23 cellular contexts compared by ENCODE assay signal in genomic region chr17:73397278-73397826, GRCh38.
"Had no signal": no experiment of that assay in that cellular context is flagged by ENCODE, and none has a peak within 500 bp of the region (broad histone marks: within the 10 kb centered on the region; RNA-seq: fewer than 3 reads in every experiment).

No MANE protein-coding gene starts in this region.

- H3K4me3 ChIP-seq: dorsolateral prefrontal cortex, esophagus squamous epithelium, gastroesophageal sphincter, left ventricle myocardium inferior, psoas muscle, right lobe of liver, thoracic aorta, transverse colon had no signal

- H3K9me3 Mint-ChIP-seq: immature natural killer cell; naive thymus-derived CD4-positive, alpha-beta T cell; nephron progenitor cell; stimulated activated naive B cell treated with anti-CD40 and anti-IgM and Interleukin-4, amounts not matched to agents 10 μg/mL and 1 μg/mL and 100 μg/mL, for 72 hours; stimulated activated naive CD8-positive, alpha-beta T cell treated with anti-CD3 and anti-CD28 coated beads, Interleukin-15, amount 100 ng/mL, for 72 hours had no signal

- H3K27ac ChIP-seq: esophagus squamous epithelium, gastroesophageal sphincter, left ventricle myocardium inferior, parathyroid adenoma, psoas muscle, right lobe of liver, thoracic aorta, transverse colon had no signal

- H3K9me3 ChIP-seq: esophagus squamous epithelium, gastroesophageal sphincter, left ventricle myocardium inferior, psoas muscle, right lobe of liver, thoracic aorta, transverse colon had no signal

- H3K36me3 ChIP-seq: esophagus squamous epithelium, gastroesophageal sphincter, left ventricle myocardium inferior, right lobe of liver, thoracic aorta, transverse colon had no signal

- H2AFZ ChIP-seq: parathyroid adenoma had no signal

- H3K27ac Mint-ChIP-seq: immature natural killer cell; naive thymus-derived CD4-positive, alpha-beta T cell; nephron progenitor cell; stimulated activated naive B cell treated with anti-CD40 and anti-IgM and Interleukin-4, amounts not matched to agents 10 μg/mL and 1 μg/mL and 100 μg/mL, for 72 hours had no signal

- H3K27me3 ChIP-seq: dorsolateral prefrontal cortex, esophagus squamous epithelium, gastroesophageal sphincter, right lobe of liver, transverse colon had no signal

- H3K79me2 ChIP-seq: parathyroid adenoma had no signal

- H3K4me1 Mint-ChIP-seq: immature natural killer cell; naive thymus-derived CD4-positive, alpha-beta T cell; stimulated activated naive B cell treated with anti-CD40 and anti-IgM and Interleukin-4, amounts not matched to agents 10 μg/mL and 1 μg/mL and 100 μg/mL, for 72 hours; stimulated activated naive CD8-positive, alpha-beta T cell treated with anti-CD3 and anti-CD28 coated beads, Interleukin-15, amount 100 ng/mL, for 72 hours had no signal

- H3K4me3 Mint-ChIP-seq: immature natural killer cell; naive thymus-derived CD4-positive, alpha-beta T cell; nephron progenitor cell; stimulated activated naive B cell treated with anti-CD40 and anti-IgM and Interleukin-4, amounts not matched to agents 10 μg/mL and 1 μg/mL and 100 μg/mL, for 72 hours; stimulated activated naive CD8-positive, alpha-beta T cell treated with anti-CD3 and anti-CD28 coated beads, Interleukin-15, amount 100 ng/mL, for 72 hours had no signal

- H3K4me1 ChIP-seq: gastroesophageal sphincter, left ventricle myocardium inferior, parathyroid adenoma, psoas muscle, right lobe of liver, transverse colon had no signal

- DNase-seq: central memory CD4-positive, alpha-beta T cell; cortex of kidney; dorsolateral prefrontal cortex; effector CD8-positive, alpha-beta T cell; esophagus squamous epithelium; foreskin fibroblast; glutamatergic neuron; immature natural killer cell; left ventricle myocardium inferior; naive thymus-derived CD4-positive, alpha-beta T cell; nephron progenitor cell; nucleus accumbens; psoas muscle; stimulated activated CD4-positive, alpha-beta T cell treated with anti-CD3 and anti-CD28 coated beads, Interleukin-15, amount 100 ng/mL, for 24 hours; stimulated activated CD4-positive, alpha-beta T cell treated with anti-CD3 and anti-CD28 coated beads, Interleukin-1b, Interleukin-23, amount 100 ng/mL, for 48 hours; stimulated activated CD4-positive, alpha-beta T cell treated with anti-CD3 and anti-CD28 coated beads, Interleukin-4, amount 100 ng/mL, for 24 hours; stimulated activated naive B cell treated with anti-CD40 and anti-IgM and Interleukin-4, amounts not matched to agents 10 μg/mL and 1 μg/mL and 100 μg/mL, for 72 hours; stimulated activated naive CD8-positive, alpha-beta T cell treated with anti-CD3 and anti-CD28 coated beads, Interleukin-15, amount 100 ng/mL, for 72 hours; transverse colon had no signal

- H3K9ac ChIP-seq: parathyroid adenoma had no signal

- H3K27me3 Mint-ChIP-seq: naive thymus-derived CD4-positive, alpha-beta T cell; stimulated activated naive B cell treated with anti-CD40 and anti-IgM and Interleukin-4, amounts not matched to agents 10 μg/mL and 1 μg/mL and 100 μg/mL, for 72 hours; stimulated activated naive CD8-positive, alpha-beta T cell treated with anti-CD3 and anti-CD28 coated beads, Interleukin-15, amount 100 ng/mL, for 72 hours had no signal

- ATAC-seq: gastroesophageal sphincter; naive thymus-derived CD4-positive, alpha-beta T cell; psoas muscle; right lobe of liver; stimulated activated naive B cell treated with anti-CD40 and anti-IgM and Interleukin-4, amounts not matched to agents 10 μg/mL and 1 μg/mL and 100 μg/mL, for 72 hours; stimulated activated naive CD8-positive, alpha-beta T cell treated with anti-CD3 and anti-CD28 coated beads, Interleukin-15, amount 100 ng/mL, for 72 hours had no signal

- H3K36me3 Mint-ChIP-seq: immature natural killer cell had no signal
